In the genomic region with DNA sequence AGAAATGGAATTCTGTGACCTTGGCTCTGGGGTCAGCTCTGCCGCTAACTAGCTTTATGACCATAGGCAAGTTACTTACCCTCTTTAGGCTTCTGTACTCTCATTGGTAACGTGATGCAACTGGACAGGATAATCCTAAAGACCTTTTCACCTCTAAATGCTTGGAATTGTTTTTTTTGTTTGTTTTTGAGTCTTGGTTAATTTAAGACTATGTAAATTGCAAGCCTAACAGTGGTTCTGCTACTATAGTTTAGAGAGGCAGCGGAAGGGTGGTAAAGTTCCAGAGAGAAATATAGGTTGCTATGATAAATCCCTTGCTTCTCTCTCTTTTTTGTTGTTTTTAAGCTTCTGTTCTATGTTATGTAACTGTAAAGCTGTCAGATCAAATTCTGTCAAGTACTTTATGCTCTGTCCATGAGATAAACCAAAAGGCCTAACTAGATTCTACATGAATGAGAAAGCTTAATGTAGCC, we compare ENCODE assay signal across 2 cellular contexts.
A peak's percentile ranks its signal among the peaks of the same experiment; 100 is the strongest.
TF ChIP-seq lines count a peak whose summit lies in the region.

No MANE protein-coding gene starts in this region.

TF ChIP-seq in HEK293, 187 proteins besides CTCF, POLR2A, EP300 and RAD21 (continued from another document):
- TF ChIP-seq PRDM6 (tag by site-specific recombination; IDR thresholded peaks at IDR 0.05): peak; percentile 67
- TF ChIP-seq OSR2 (tag by site-specific recombination; IDR thresholded peaks at IDR 0.05): peak; percentile 41; the same call in 1 of the 2 replicates
TF ChIP-seq in HEK293: peak in this region for 2.

TF ChIP-seq in K562, 482 proteins besides CTCF, POLR2A, EP300 and RAD21:
- TF ChIP-seq E2F5 (CRISPR knock-in tag; IDR thresholded peaks at IDR 0.05): no peak
- TF ChIP-seq, protein P1, sequence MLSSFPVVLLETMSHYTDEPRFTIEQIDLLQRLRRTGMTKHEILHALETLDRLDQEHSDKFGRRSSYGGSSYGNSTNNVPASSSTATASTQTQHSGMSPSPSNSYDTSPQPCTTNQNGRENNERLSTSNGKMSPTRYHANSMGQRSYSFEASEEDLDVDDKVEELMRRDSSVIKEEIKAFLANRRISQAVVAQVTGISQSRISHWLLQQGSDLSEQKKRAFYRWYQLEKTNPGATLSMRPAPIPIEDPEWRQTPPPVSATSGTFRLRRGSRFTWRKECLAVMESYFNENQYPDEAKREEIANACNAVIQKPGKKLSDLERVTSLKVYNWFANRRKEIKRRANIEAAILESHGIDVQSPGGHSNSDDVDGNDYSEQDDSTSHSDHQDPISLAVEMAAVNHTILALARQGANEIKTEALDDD (IDR thresholded peaks at IDR 0.05): 0 out of 2 replicates have a peak, but pooled peaks have one; percentile 18
